ENCODE assay signal across 1 cellular context in the genomic region with DNA sequence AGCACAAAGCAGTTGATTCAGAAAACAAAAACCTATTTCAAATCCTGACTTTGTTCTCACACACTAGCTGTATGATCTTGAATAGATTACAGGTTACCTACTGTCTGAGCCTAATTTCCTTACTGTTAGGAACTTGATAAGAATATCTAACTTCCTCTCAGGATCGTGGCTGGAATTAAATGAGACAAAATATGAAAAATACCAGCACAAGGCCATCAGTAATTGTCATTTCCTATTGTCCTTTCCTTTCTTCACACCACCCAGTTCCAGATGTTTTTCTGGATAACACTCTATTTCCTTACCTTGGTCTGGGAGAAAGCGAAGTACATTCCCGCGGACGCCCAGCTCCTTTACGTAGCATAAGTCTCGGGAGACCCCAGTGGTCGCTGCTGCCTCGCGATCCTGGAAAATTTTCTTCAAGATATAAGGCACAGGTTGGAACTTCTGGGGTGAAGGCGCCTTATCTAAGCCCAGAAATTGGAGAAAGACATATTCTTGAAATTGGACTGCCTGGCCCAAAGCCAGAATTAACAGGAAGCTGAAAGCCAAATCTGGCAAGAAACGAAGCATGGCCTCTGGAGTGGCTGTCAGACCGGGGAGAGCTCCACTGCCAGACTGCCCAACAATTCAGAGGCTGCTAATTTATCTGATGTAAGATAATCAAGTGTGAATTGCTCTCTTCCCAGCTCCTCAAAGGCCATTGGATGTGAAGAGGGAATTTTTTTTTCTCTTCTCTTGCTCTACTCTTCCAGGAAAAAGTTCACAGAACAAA.
TF ChIP-seq lines count a peak whose summit lies in the region.

GDF3 (minus strand) TSS at position 617 of the 772 bp plus-strand sequence; CDS start at position 570, 47 bp downstream.

TF ChIP-seq in HepG2, 621 proteins besides CTCF, POLR2A, EP300 and RAD21 (continued from another document):
- TF ChIP-seq, protein P1, sequence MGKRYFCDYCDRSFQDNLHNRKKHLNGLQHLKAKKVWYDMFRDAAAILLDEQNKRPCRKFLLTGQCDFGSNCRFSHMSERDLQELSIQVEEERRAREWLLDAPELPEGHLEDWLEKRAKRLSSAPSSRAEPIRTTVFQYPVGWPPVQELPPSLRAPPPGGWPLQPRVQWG (CRISPR knock-in tag; IDR thresholded peaks at IDR 0.05; ENCODE audit: borderline replicate concordance, low read depth): no peak
- TF ChIP-seq DDIT3 (CRISPR knock-in tag; IDR thresholded peaks at IDR 0.05): no peak
- no peak for TF ChIP-seq PHB2 (IDR thresholded peaks at IDR 0.05; ENCODE audit: partially characterized antibody)
- TF ChIP-seq, protein P2, sequence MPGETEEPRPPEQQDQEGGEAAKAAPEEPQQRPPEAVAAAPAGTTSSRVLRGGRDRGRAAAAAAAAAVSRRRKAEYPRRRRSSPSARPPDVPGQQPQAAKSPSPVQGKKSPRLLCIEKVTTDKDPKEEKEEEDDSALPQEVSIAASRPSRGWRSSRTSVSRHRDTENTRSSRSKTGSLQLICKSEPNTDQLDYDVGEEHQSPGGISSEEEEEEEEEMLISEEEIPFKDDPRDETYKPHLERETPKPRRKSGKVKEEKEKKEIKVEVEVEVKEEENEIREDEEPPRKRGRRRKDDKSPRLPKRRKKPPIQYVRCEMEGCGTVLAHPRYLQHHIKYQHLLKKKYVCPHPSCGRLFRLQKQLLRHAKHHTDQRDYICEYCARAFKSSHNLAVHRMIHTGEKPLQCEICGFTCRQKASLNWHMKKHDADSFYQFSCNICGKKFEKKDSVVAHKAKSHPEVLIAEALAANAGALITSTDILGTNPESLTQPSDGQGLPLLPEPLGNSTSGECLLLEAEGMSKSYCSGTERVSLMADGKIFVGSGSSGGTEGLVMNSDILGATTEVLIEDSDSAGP (CRISPR knock-in tag; IDR thresholded peaks at IDR 0.05; ENCODE audit: borderline replicate concordance): no peak
- no peak for TF ChIP-seq ZNF496 (CRISPR knock-in tag; IDR thresholded peaks at IDR 0.05; ENCODE audit: insufficient replicate concordance)
- TF ChIP-seq, protein P3, sequence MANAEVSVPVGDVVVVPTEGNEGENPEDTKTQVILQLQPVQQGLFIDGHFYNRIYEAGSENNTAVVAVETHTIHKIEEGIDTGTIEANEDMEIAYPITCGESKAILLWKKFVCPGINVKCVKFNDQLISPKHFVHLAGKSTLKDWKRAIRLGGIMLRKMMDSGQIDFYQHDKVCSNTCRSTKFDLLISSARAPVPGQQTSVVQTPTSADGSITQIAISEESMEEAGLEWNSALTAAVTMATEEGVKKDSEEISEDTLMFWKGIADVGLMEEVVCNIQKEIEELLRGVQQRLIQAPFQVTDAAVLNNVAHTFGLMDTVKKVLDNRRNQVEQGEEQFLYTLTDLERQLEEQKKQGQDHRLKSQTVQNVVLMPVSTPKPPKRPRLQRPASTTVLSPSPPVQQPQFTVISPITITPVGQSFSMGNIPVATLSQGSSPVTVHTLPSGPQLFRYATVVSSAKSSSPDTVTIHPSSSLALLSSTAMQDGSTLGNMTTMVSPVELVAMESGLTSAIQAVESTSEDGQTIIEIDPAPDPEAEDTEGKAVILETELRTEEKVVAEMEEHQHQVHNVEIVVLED (CRISPR knock-in tag; IDR thresholded peaks at IDR 0.05; ENCODE audit: borderline replicate concordance): no peak
- TF ChIP-seq CBFB (CRISPR knock-in tag; IDR thresholded peaks at IDR 0.05): no peak
- no peak for TF ChIP-seq ZNF251 (CRISPR knock-in tag; IDR thresholded peaks at IDR 0.05)
- TF ChIP-seq ZNF850 (CRISPR knock-in tag; conservative IDR thresholded peaks at IDR 0.05): no peak
- no peak for TF ChIP-seq BCL6 (CRISPR knock-in tag; IDR thresholded peaks at IDR 0.05)
- no peak for TF ChIP-seq CEBPB (IDR thresholded peaks at IDR 0.05; ENCODE audit: borderline replicate concordance, low read depth, low read length)
- TF ChIP-seq ZNF747 (CRISPR knock-in tag; IDR thresholded peaks at IDR 0.05; ENCODE audit: borderline replicate concordance): no peak
- no peak for TF ChIP-seq ZNF607 (CRISPR knock-in tag; IDR thresholded peaks at IDR 0.05; ENCODE audit: borderline replicate concordance)
- TF ChIP-seq, protein P4, sequence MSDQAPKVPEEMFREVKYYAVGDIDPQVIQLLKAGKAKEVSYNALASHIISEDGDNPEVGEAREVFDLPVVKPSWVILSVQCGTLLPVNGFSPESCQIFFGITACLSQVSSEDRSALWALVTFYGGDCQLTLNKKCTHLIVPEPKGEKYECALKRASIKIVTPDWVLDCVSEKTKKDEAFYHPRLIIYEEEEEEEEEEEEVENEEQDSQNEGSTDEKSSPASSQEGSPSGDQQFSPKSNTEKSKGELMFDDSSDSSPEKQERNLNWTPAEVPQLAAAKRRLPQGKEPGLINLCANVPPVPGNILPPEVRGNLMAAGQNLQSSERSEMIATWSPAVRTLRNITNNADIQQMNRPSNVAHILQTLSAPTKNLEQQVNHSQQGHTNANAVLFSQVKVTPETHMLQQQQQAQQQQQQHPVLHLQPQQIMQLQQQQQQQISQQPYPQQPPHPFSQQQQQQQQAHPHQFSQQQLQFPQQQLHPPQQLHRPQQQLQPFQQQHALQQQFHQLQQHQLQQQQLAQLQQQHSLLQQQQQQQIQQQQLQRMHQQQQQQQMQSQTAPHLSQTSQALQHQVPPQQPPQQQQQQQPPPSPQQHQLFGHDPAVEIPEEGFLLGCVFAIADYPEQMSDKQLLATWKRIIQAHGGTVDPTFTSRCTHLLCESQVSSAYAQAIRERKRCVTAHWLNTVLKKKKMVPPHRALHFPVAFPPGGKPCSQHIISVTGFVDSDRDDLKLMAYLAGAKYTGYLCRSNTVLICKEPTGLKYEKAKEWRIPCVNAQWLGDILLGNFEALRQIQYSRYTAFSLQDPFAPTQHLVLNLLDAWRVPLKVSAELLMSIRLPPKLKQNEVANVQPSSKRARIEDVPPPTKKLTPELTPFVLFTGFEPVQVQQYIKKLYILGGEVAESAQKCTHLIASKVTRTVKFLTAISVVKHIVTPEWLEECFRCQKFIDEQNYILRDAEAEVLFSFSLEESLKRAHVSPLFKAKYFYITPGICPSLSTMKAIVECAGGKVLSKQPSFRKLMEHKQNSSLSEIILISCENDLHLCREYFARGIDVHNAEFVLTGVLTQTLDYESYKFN (CRISPR knock-in tag; conservative IDR thresholded peaks at IDR 0.05): no peak
- TF ChIP-seq, protein P5, sequence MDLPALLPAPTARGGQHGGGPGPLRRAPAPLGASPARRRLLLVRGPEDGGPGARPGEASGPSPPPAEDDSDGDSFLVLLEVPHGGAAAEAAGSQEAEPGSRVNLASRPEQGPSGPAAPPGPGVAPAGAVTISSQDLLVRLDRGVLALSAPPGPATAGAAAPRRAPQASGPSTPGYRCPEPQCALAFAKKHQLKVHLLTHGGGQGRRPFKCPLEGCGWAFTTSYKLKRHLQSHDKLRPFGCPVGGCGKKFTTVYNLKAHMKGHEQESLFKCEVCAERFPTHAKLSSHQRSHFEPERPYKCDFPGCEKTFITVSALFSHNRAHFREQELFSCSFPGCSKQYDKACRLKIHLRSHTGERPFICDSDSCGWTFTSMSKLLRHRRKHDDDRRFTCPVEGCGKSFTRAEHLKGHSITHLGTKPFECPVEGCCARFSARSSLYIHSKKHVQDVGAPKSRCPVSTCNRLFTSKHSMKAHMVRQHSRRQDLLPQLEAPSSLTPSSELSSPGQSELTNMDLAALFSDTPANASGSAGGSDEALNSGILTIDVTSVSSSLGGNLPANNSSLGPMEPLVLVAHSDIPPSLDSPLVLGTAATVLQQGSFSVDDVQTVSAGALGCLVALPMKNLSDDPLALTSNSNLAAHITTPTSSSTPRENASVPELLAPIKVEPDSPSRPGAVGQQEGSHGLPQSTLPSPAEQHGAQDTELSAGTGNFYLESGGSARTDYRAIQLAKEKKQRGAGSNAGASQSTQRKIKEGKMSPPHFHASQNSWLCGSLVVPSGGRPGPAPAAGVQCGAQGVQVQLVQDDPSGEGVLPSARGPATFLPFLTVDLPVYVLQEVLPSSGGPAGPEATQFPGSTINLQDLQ (CRISPR knock-in tag; IDR thresholded peaks at IDR 0.05): no peak
- no peak for TF ChIP-seq ONECUT2 (CRISPR knock-in tag; IDR thresholded peaks at IDR 0.05)
- no peak for TF ChIP-seq TFAP4 (IDR thresholded peaks at IDR 0.05; ENCODE audit: borderline replicate concordance, low read depth)
- TF ChIP-seq U2AF2 (IDR thresholded peaks at IDR 0.05; ENCODE audit: low read depth, low read length): no peak
- no peak for TF ChIP-seq YEATS2 (CRISPR knock-in tag; IDR thresholded peaks at IDR 0.05; ENCODE audit: borderline replicate concordance)
